8 cellular contexts compared by ENCODE assay signal in genomic region chr19:4474504-4475136, GRCh38. TPM values are rescaled to one million over a fixed set of nuclear protein-coding genes. Genes with fewer than 3 reads are reported as not detected.
DNase-seq lines count a peak whose midpoint lies in the region; ATAC-seq and TF ChIP-seq lines count a peak whose summit lies in the region.

No MANE protein-coding gene starts in this region.

- H3K27me3 ChIP-seq in upper lobe of left lung, result no peaks in the 10 kb centered on the region

- H3K4me3 Mint-ChIP-seq in CD14-positive monocyte, result peak overlapping the region; percentile 58 to 79
- peak overlapping the region; percentile 76 for H3K4me3 Mint-ChIP-seq in natural killer cell treated with Interleukin-12 subunit alpha and Interleukin-12 subunit beta and Interleukin-15 and Interleukin-18, amount 100 ng/mL, for 72 hours

- intact Hi-C loops in CD14-positive monocyte (cut with micrococcal nuclease), result loop anchor here in 1 of 2 donors (5.0 kb wide), 1 partner anchor 227 kb away; the partner anchor contains the start of gene YJU2

- peak overlapping the region in 2 of 4 donors; percentile 20 to 76 for H3K4me3 ChIP-seq in upper lobe of left lung

- ATAC-seq in natural killer cell treated with Interleukin-12 subunit alpha and Interleukin-12 subunit beta and Interleukin-15 and Interleukin-18, amount 100 ng/mL, for 72 hours, result no peak
- ATAC-seq in GM21367 (IDR thresholded peaks at IDR 0.05; ENCODE audit: unreplicated experiment) (no peak), upper lobe of left lung (ENCODE audit: low FRiP score in 2 of 2) (no peak)

- no peak for TF ChIP-seq POLR2A in upper lobe of left lung (IDR thresholded peaks at IDR 0.05)

- peaks cover 18 to 46% of the 10 kb centered on the region in 2 donors for H3K36me3 Mint-ChIP-seq in CD14-positive monocyte
- no peaks in the 10 kb centered on the region for H3K36me3 Mint-ChIP-seq in natural killer cell treated with Interleukin-12 subunit alpha and Interleukin-12 subunit beta and Interleukin-15 and Interleukin-18, amount 100 ng/mL, for 72 hours

- H3K27ac Mint-ChIP-seq in CD14-positive monocyte, result peak overlapping the region in 4 of 7 donors; percentile 50 to 75 (median 70)
- H3K27ac Mint-ChIP-seq in natural killer cell treated with Interleukin-12 subunit alpha and Interleukin-12 subunit beta and Interleukin-15 and Interleukin-18, amount 100 ng/mL, for 72 hours, result peak overlapping the region; percentile 10 to 85

- WGBS in upper lobe of left lung, 2 donors, result 28 to 39% methylated on average over 8 to 11 of the region's 15 CpGs

- peaks cover 0 to 1% (median 0%) of the 10 kb centered on the region in 3 donors for H3K27me3 Mint-ChIP-seq in CD14-positive monocyte (ENCODE audit: low read depth in 3 of 3)
- no peaks in the 10 kb centered on the region for H3K27me3 Mint-ChIP-seq in natural killer cell treated with Interleukin-12 subunit alpha and Interleukin-12 subunit beta and Interleukin-15 and Interleukin-18, amount 100 ng/mL, for 72 hours

- H3K27ac ChIP-seq in upper lobe of left lung, result peak overlapping the region in 2 of 4 donors; percentile 4 to 30

- TF ChIP-seq CTCF in CD14-positive monocyte (IDR thresholded peaks at IDR 0.05), result no peak
- TF ChIP-seq CTCF in upper lobe of left lung (IDR thresholded peaks at IDR 0.05), result no peak

- no peaks in the 10 kb centered on the region for H3K9me3 Mint-ChIP-seq in CD14-positive monocyte
- H3K9me3 Mint-ChIP-seq in natural killer cell treated with Interleukin-12 subunit alpha and Interleukin-12 subunit beta and Interleukin-15 and Interleukin-18, amount 100 ng/mL, for 72 hours, result no peaks in the 10 kb centered on the region

- H3K4me1 ChIP-seq in upper lobe of left lung, result peaks cover 20 to 30% (median 26%) of the 10 kb centered on the region in 4 donors

- peaks cover 24% of the 10 kb centered on the region for H3K4me1 Mint-ChIP-seq in CD14-positive monocyte
- peaks cover 6 to 23% of the 10 kb centered on the region in 2 donors for H3K4me1 Mint-ChIP-seq in natural killer cell treated with Interleukin-12 subunit alpha and Interleukin-12 subunit beta and Interleukin-15 and Interleukin-18, amount 100 ng/mL, for 72 hours (ENCODE audit: low read depth in 2 of 2)

- no peaks in the 10 kb centered on the region for H3K9me3 ChIP-seq in upper lobe of left lung

- no peak for TF ChIP-seq EP300 in upper lobe of left lung (IDR thresholded peaks at IDR 0.05)

- peaks cover 0 to 34% (median 25%) of the 10 kb centered on the region in 4 donors for H3K36me3 ChIP-seq in upper lobe of left lung

- DNase-seq in CD14-positive monocyte (ENCODE audit: low spot score) (no peak), HCEC 1CT (peak; percentile 43), SHP77 treated with DMSO at 0.1 percent for 48 hours (lab: John Stamatoyannopoulos, UW) (peak; percentile 57), ecto neural progenitor cell (ENCODE audit: low spot score) (peak; percentile 86), NCI-H187 treated with DMSO at 0.1 percent for 48 hours (lab: John Stamatoyannopoulos, UW) (no peak), upper lobe of left lung (no peak)
- DNase-seq in natural killer cell treated with Interleukin-12 subunit alpha and Interleukin-12 subunit beta and Interleukin-15 and Interleukin-18, amount 100 ng/mL, for 72 hours (ENCODE audit: low spot score), result no peak

RNA-seq across cellular contexts. Expression of gene HDGFL2, which starts 2.5 kb away (rescaled TPM):
- polyA plus RNA-seq in CD14-positive monocyte, result 10 to 100 TPM in 1 of 2 donors, 1 to 10 TPM in 1; 7.0 to 10.5 TPM
- total RNA-seq in natural killer cell treated with Interleukin-12 subunit alpha and Interleukin-12 subunit beta and Interleukin-15 and Interleukin-18, amount 100 ng/mL, for 72 hours, result 10 to 100 TPM; 43.3 to 47.6 TPM
- 10 to 100 TPM; 23.9 to 71.2 (median 37.6) TPM for total RNA-seq in upper lobe of left lung

RNA-seq across cellular contexts. Expression of gene UBXN6, which starts 17.0 kb away (rescaled TPM):
- 1 to 10 TPM; 3.8 to 5.4 TPM for polyA plus RNA-seq in CD14-positive monocyte
- 10 to 100 TPM; 56.9 to 63.9 TPM for total RNA-seq in natural killer cell treated with Interleukin-12 subunit alpha and Interleukin-12 subunit beta and Interleukin-15 and Interleukin-18, amount 100 ng/mL, for 72 hours
- 100 to 1,000 TPM in 4 of 6 donors, 10 to 100 TPM in 2; 48.1 to 186 (median 111) TPM for total RNA-seq in upper lobe of left lung

RNA-seq across cellular contexts. Expression of gene PLIN4, which starts 43.7 kb away (rescaled TPM):
- polyA plus RNA-seq in CD14-positive monocyte, result under 1 TPM in 1 of 2 donors, not detected in 1; 0.05 TPM
- not detected for total RNA-seq in natural killer cell treated with Interleukin-12 subunit alpha and Interleukin-12 subunit beta and Interleukin-15 and Interleukin-18, amount 100 ng/mL, for 72 hours
- total RNA-seq in upper lobe of left lung, result 10 to 100 TPM in 1 of 6 donors, 1 to 10 TPM in 5; 1.8 to 11.5 (median 3.8) TPM

Comparison
In these comparisons a context has a peak if more than half of its experiments do, and no peak if none do; other contexts are left out.
1. DNase-seq: peak in HCEC 1CT (single experiment), SHP77 treated with DMSO at 0.1 percent for 48 hours (single experiment) and ecto neural progenitor cell (single experiment); none in CD14-positive monocyte (single experiment), natural killer cell treated with Interleukin-12 subunit alpha and Interleukin-12 subunit beta and Interleukin-15 and Interleukin-18, amount 100 ng/mL, for 72 hours (single experiment), NCI-H187 treated with DMSO at 0.1 percent for 48 hours (single experiment) and upper lobe of left lung (0 of 2).